In genomic region chr7:12389089-12389700, GRCh38 we compare ENCODE assay signal across 8 cellular contexts. TPM values are rescaled to one million over a fixed set of nuclear protein-coding genes. Genes with fewer than 3 reads are reported as not detected.
DNase-seq lines count a peak whose midpoint lies in the region; ATAC-seq and TF ChIP-seq lines count a peak whose summit lies in the region.

No MANE protein-coding gene starts in this region.

- 76 to 79% methylated on average over 1 of the region's 1 CpG for WGBS in heart right ventricle, 2 donors

- peak in 1 of 2 donors; percentile 10 for DNase-seq in heart right ventricle
- DNase-seq in left ventricle myocardium superior = no peak
- peak; percentile 50 for DNase-seq in HT1080 (ENCODE audit: low read depth)
- DNase-seq in NT2/D1 (ENCODE audit: low read depth, low spot score) = peak; percentile 75
- peak in 1 of 2 donors; percentile 40 for DNase-seq in activated naive CD4-positive, alpha-beta T cell treated with anti-CD3 and anti-CD28 coated beads, Interleukin-2, amount 50 U/mL, for 72 hours (ENCODE audit: low spot score in 2 of 2)
- DNase-seq in hepatic stellate cell (ENCODE audit: low spot score) = peak; percentile 15
- DNase-seq in stimulated activated CD4-positive, alpha-beta T cell treated with anti-CD3 and anti-CD28 coated beads, Interleukin-4, amount 100 ng/mL, for 24 hours = peak; percentile 46

- no peak for ATAC-seq in heart right ventricle
- ATAC-seq in left ventricle myocardium superior = no peak
- peak; percentile 88 for ATAC-seq in GM21737 (IDR thresholded peaks at IDR 0.05; ENCODE audit: unreplicated experiment)
- ATAC-seq in activated naive CD4-positive, alpha-beta T cell treated with anti-CD3 and anti-CD28 coated beads, Interleukin-2, amount 50 U/mL, for 72 hours = peak; percentile 59 to 73

- H3K27ac Mint-ChIP-seq in activated naive CD4-positive, alpha-beta T cell treated with anti-CD3 and anti-CD28 coated beads, Interleukin-2, amount 50 U/mL, for 72 hours = no peak overlapping the region

- intact Hi-C loops in heart right ventricle (cut with DNase I) (no loop called here), left ventricle myocardium superior (cut with micrococcal nuclease) (no loop called here)

- no peaks in the 10 kb centered on the region for H3K36me3 Mint-ChIP-seq in activated naive CD4-positive, alpha-beta T cell treated with anti-CD3 and anti-CD28 coated beads, Interleukin-2, amount 50 U/mL, for 72 hours

- H3K4me1 ChIP-seq in heart right ventricle (peaks cover 0 to 2% (median 0%) of the 10 kb centered on the region in 9 donors), NT2/D1 (ENCODE audit: insufficient read depth, insufficient read length) (no peaks in the 10 kb centered on the region)

- H3K27ac ChIP-seq in heart right ventricle = no peak overlapping the region

- H3K4me3 ChIP-seq in heart right ventricle (no peak overlapping the region), NT2/D1 (ENCODE audit: insufficient read length, low read depth) (no peak overlapping the region)

- no peaks in the 10 kb centered on the region for H3K9me3 Mint-ChIP-seq in activated naive CD4-positive, alpha-beta T cell treated with anti-CD3 and anti-CD28 coated beads, Interleukin-2, amount 50 U/mL, for 72 hours

- H3K9ac ChIP-seq in NT2/D1 (ENCODE audit: insufficient read length, low read depth) = no peak overlapping the region

- H3K9me3 ChIP-seq in heart right ventricle (no peaks in the 10 kb centered on the region), NT2/D1 (ENCODE audit: insufficient read depth, low read length) (no peaks in the 10 kb centered on the region)

- peak; percentile 14 to 74 (median 65) for TF ChIP-seq CTCF in heart right ventricle (IDR thresholded peaks at IDR 0.05)

- peaks cover 0 to 5% (median 0%) of the 10 kb centered on the region in 7 donors for H3K27me3 ChIP-seq in heart right ventricle
- no peaks in the 10 kb centered on the region for H3K27me3 ChIP-seq in NT2/D1 (ENCODE audit: insufficient read depth, insufficient read length)

- no peaks in the 10 kb centered on the region for H3K36me3 ChIP-seq in heart right ventricle
- no peaks in the 10 kb centered on the region for H3K36me3 ChIP-seq in NT2/D1 (ENCODE audit: insufficient read depth, insufficient read length, low read length)

RNA-seq across cellular contexts. Expression of gene VWDE, which starts 14.5 kb away (rescaled TPM):
- total RNA-seq in heart right ventricle (under 1 TPM in 3 of 10 donors, not detected in 7; 0.05 to 0.37 (median 0.07) TPM), left ventricle myocardium superior (not detected)
- not detected for polyA plus RNA-seq in heart right ventricle
- 1.1 and 1.6 TPM in 2 replicates for total RNA-seq in HT1080 (2014; rRNA removed; shearing (Covaris generic))
- 0.53 and 0.59 TPM in 2 replicates for polyA plus RNA-seq in HT1080 (2015; cell fraction: cytosol; rRNA removed)
- polyA plus RNA-seq in HT1080 (2015; cell fraction: nucleus; rRNA removed) = 3.7 and 3.9 TPM in 2 replicates
- 1 to 10 TPM; 2.6 to 6.3 TPM for total RNA-seq in activated naive CD4-positive, alpha-beta T cell treated with anti-CD3 and anti-CD28 coated beads, Interleukin-2, amount 50 U/mL, for 72 hours

Comparison
In these comparisons a context has a peak if more than half of its experiments do, and no peak if none do; other contexts are left out.
1. ATAC-seq: peak in GM21737 (single experiment) and activated naive CD4-positive, alpha-beta T cell treated with anti-CD3 and anti-CD28 coated beads, Interleukin-2, amount 50 U/mL, for 72 hours (2 of 2); none in heart right ventricle (0 of 8) and left ventricle myocardium superior (single experiment).